Comparison of ENCODE assay signal across 9 cellular contexts in genomic region chr7:100629117-100629711, GRCh38. TPM values are rescaled to one million over a fixed set of nuclear protein-coding genes. Genes with fewer than 3 reads are reported as not detected.
DNase-seq lines count a peak whose midpoint lies in the region; ATAC-seq and TF ChIP-seq lines count a peak whose summit lies in the region.
"Had no signal": no experiment of that assay in that cellular context is flagged by ENCODE, and none has a peak within 500 bp of the region (broad histone marks: within the 10 kb centered on the region; RNA-seq: fewer than 3 reads in every experiment).

No MANE protein-coding gene starts in this region.

- BruUV-seq in Panc1 (replicated peaks; lab: Mats Ljungman, UMichigan): no TSS peak

- CTCF ChIA-PET in Panc1 (lab: Charles Lee): interaction anchor here (1.3 kb wide), 2 partner anchors 11 to 17 kb away, joined by 3 to 6 read pairs; partner anchors contain the start of gene MOSPD3

- no peak for DNase-seq in AG09309 (ENCODE audit: low read depth)
- no peak for DNase-seq in Panc1 (ENCODE audit: low read depth, low spot score)
- DNase-seq in erythroblast (lab: John Stamatoyannopoulos, UW): peak; percentile 66 to 70
- DNase-seq in OCI-M2 (lab: John Stamatoyannopoulos, UW; ENCODE audit: unreplicated experiment): no peak
- DNase-seq in psoas muscle: no peak
- no peak for DNase-seq in NCI-H2107 treated with DMSO at 0.1 percent for 48 hours (lab: John Stamatoyannopoulos, UW; ENCODE audit: unreplicated experiment)

- intact Hi-C loops in Panc1 (cut with micrococcal nuclease; ENCODE audit: unreplicated experiment): no loop called here
- intact Hi-C loops in psoas muscle (cut with DNase I): loop anchor here in 1 of 2 donors (5.0 kb wide), 1 partner anchor 43 kb away; the partner anchor contains the start of gene GNB2

- 66 to 77% (median 69%) methylated on average over 11 of the region's 11 CpGs for WGBS in psoas muscle, 3 donors

- H3K9me3 ChIP-seq in Panc1 (ENCODE audit: control insufficient read depth, insufficient read depth, low read depth, low read length) (no peaks in the 10 kb centered on the region), psoas muscle (no peaks in the 10 kb centered on the region)
- H3K9me3 ChIP-seq: thoracic aorta had no signal

- in situ Hi-C loops in Panc1 (cut with HindIII; ENCODE audit: low pct_unique_long_range_greater_than_20kb, low sequenced_read_pairs): no loop called here

- POLR2A ChIA-PET in Panc1 (lab: Charles Lee): no interaction called here

- TF ChIP-seq POLR2A in erythroblast (IDR thresholded peaks at IDR 0.05; ENCODE audit: low read length): no peak

- TF ChIP-seq CTCF in AG09309 (IDR thresholded peaks at IDR 0.05; ENCODE audit: control insufficient read depth, insufficient read depth, low read depth, low read length, missing control alignments): peak; percentile 42
- peak; percentile 54 for TF ChIP-seq CTCF in GM12874 (IDR thresholded peaks at IDR 0.05; ENCODE audit: insufficient read depth, low read depth, low read length)
- no peak; the same call in 1 of the 2 replicates for TF ChIP-seq CTCF in Panc1 (IDR thresholded peaks at IDR 0.05)
- no peak for TF ChIP-seq CTCF in psoas muscle (IDR thresholded peaks at IDR 0.05)

- no peak overlapping the region for H3K27ac ChIP-seq in Panc1 (ENCODE audit: low read length)
- H3K27ac ChIP-seq in psoas muscle: no peak overlapping the region
- H3K27ac ChIP-seq: thoracic aorta had no signal

- H3K36me3 ChIP-seq in Panc1 (ENCODE audit: control insufficient read depth, insufficient read depth, low read length) (no peaks in the 10 kb centered on the region; the same call in 1 of the 2 replicates), psoas muscle (ENCODE audit: insufficient read depth in 1 of 2, low read depth in 1 of 2) (no peaks in the 10 kb centered on the region)
- H3K36me3 ChIP-seq: thoracic aorta had no signal

- H3K4me3 ChIP-seq in AG09309 (ENCODE audit: control insufficient read depth, low read depth, low read length) (no peak overlapping the region), Panc1 (ENCODE audit: low read depth in 2 of 2, low read length in 2 of 2) (no peak overlapping the region), psoas muscle (no peak overlapping the region)
- H3K4me3 ChIP-seq: thoracic aorta had no signal

- H3K4me1 ChIP-seq in Panc1 (ENCODE audit: control insufficient read depth, insufficient read depth, low read length) (no peaks in the 10 kb centered on the region), psoas muscle (peaks cover 15% of the 10 kb centered on the region)

- H3K27me3 ChIP-seq in Panc1 (ENCODE audit: control insufficient read depth, insufficient read depth, low read length): no peaks in the 10 kb centered on the region
- H3K27me3 ChIP-seq in psoas muscle (ENCODE audit: insufficient read depth in 3 of 3, low read length in 2 of 3): peaks cover 0 to 26% (median 12%) of the 10 kb centered on the region in 3 donors

- ATAC-seq in Panc1 (peak; percentile 40; the same call in 1 of the 2 replicates), GM18868 (IDR thresholded peaks at IDR 0.05; ENCODE audit: unreplicated experiment) (no peak), psoas muscle (no peak)

RNA-seq across cellular contexts. Expression of gene TFR2, which starts 12.1 kb away (rescaled TPM):
- 9.1 TPM for total RNA-seq in Panc1 (2021; ENCODE audit: unreplicated experiment)
- 10.8 TPM for polyA plus RNA-seq in Panc1 (2012; ENCODE audit: insufficient read length)
- total RNA-seq in psoas muscle: not detected
- polyA plus RNA-seq in psoas muscle: under 1 TPM in 2 of 3 donors, not detected in 1; 0.04 to 0.36 TPM

RNA-seq across cellular contexts. Expression of gene MOSPD3, which starts 16.9 kb away (rescaled TPM):
- total RNA-seq in Panc1 (2021; ENCODE audit: unreplicated experiment): 25.0 TPM
- polyA plus RNA-seq in Panc1 (2012; ENCODE audit: insufficient read length): 39.7 TPM
- 1 to 10 TPM; 6.2 to 7.0 (median 6.4) TPM for total RNA-seq in psoas muscle
- polyA plus RNA-seq in psoas muscle: 10 to 100 TPM in 1 of 3 donors, 1 to 10 TPM in 2; 7.7 to 11.3 (median 7.9) TPM

RNA-seq across cellular contexts. Expression of gene ACTL6B, which starts 27.0 kb away (rescaled TPM):
- total RNA-seq in Panc1 (2021; ENCODE audit: unreplicated experiment): not detected
- polyA plus RNA-seq in Panc1 (2012; ENCODE audit: insufficient read length): not detected
- not detected for total RNA-seq in psoas muscle
- under 1 TPM in 1 of 3 donors, not detected in 2; 0.03 TPM for polyA plus RNA-seq in psoas muscle
- total RNA-seq: thoracic aorta had no signal

RNA-seq across cellular contexts. Expression of gene PCOLCE, which starts 27.1 kb away (rescaled TPM):
- total RNA-seq in Panc1 (2021; ENCODE audit: unreplicated experiment) (13.8 TPM), psoas muscle (10 to 100 TPM in 2 of 4 donors, 1 to 10 TPM in 2; 6.2 to 16.9 (median 9.7) TPM)
- polyA plus RNA-seq in Panc1 (2012; ENCODE audit: insufficient read length): 28.9 TPM
- polyA plus RNA-seq in psoas muscle: 10 to 100 TPM in 1 of 3 donors, 1 to 10 TPM in 2; 4.2 to 11.5 (median 7.7) TPM

RNA-seq across cellular contexts. Expression of gene FBXO24, which starts 43.1 kb away (rescaled TPM):
- total RNA-seq in Panc1 (2021; ENCODE audit: unreplicated experiment) (0.59 TPM), psoas muscle (1 to 10 TPM in 1 of 4 donors, under 1 TPM in 3; 0.13 to 1.1 (median 0.31) TPM)
- polyA plus RNA-seq in Panc1 (2012; ENCODE audit: insufficient read length): 1.2 TPM
- under 1 TPM; 0.18 to 0.55 (median 0.23) TPM for polyA plus RNA-seq in psoas muscle
- total RNA-seq: thoracic aorta had no signal

Comparison
In these comparisons a context has a peak if more than half of its experiments do, and no peak if none do; other contexts are left out.
1. DNase-seq: peak in erythroblast (2 of 2); none in AG09309 (single experiment), Panc1 (single experiment), OCI-M2 (single experiment), psoas muscle (0 of 2) and NCI-H2107 treated with DMSO at 0.1 percent for 48 hours (single experiment).
2. CTCF ChIP-seq: peak in AG09309 (single experiment) and GM12874 (single experiment); none in Panc1 (single experiment) and psoas muscle (single experiment).